Comparison of ENCODE assay signal across 25 cellular contexts in genomic region chr4:141144207-141144606, GRCh38. TPM values are rescaled to one million over a fixed set of nuclear protein-coding genes. Genes with fewer than 3 reads are reported as not detected.
"Had no signal": no experiment of that assay in that cellular context is flagged by ENCODE, and none has a peak within 500 bp of the region (broad histone marks: within the 10 kb centered on the region; RNA-seq: fewer than 3 reads in every experiment).

No MANE protein-coding gene starts in this region.

- H3K9me3 Mint-ChIP-seq: dendritic cell treated with granulocyte-macrophage colony-stimulating factor and Interleukin-4, amounts not matched to agents 40 ng/mL and 50 ng/mL, for 4 days; effector memory CD8-positive, alpha-beta T cell; endodermal cell had no signal

- H3K4me1 ChIP-seq: colonic mucosa, esophagus muscularis mucosa, esophagus squamous epithelium, foreskin keratinocyte, gastrocnemius medialis, gastroesophageal sphincter had no signal

- H3K27ac Mint-ChIP-seq: dendritic cell treated with granulocyte-macrophage colony-stimulating factor and Interleukin-4, amounts not matched to agents 40 ng/mL and 50 ng/mL, for 4 days; effector memory CD8-positive, alpha-beta T cell; endodermal cell had no signal

- ATAC-seq: effector memory CD8-positive, alpha-beta T cell; esophagus mucosa; foreskin keratinocyte; gastrocnemius medialis; gastroesophageal sphincter; heart left ventricle had no signal

- H3K36me3 ChIP-seq: colonic mucosa, esophagus muscularis mucosa, esophagus squamous epithelium, gastrocnemius medialis, gastroesophageal sphincter, heart left ventricle, heart right ventricle had no signal

- DNase-seq: colonic mucosa; cortex of kidney; dermis blood vessel endothelial cell; dorsolateral prefrontal cortex; effector CD4-positive, alpha-beta T cell; effector CD8-positive, alpha-beta T cell; effector memory CD4-positive, alpha-beta T cell; effector memory CD8-positive, alpha-beta T cell; endodermal cell; erythroblast; esophagus squamous epithelium; foreskin fibroblast; foreskin keratinocyte; foreskin melanocyte; gastrocnemius medialis; glutamatergic neuron; head of caudate nucleus; heart left ventricle; heart right ventricle had no signal

- H3K4me3 Mint-ChIP-seq: dendritic cell treated with granulocyte-macrophage colony-stimulating factor and Interleukin-4, amounts not matched to agents 40 ng/mL and 50 ng/mL, for 4 days; effector memory CD8-positive, alpha-beta T cell; endodermal cell had no signal

- H3K27me3 ChIP-seq: colonic mucosa, dorsolateral prefrontal cortex, esophagus muscularis mucosa, gastrocnemius medialis, gastroesophageal sphincter, heart left ventricle, heart right ventricle had no signal

- H3K9me3 ChIP-seq: colonic mucosa, esophagus muscularis mucosa, esophagus squamous epithelium, gastrocnemius medialis, gastroesophageal sphincter, heart left ventricle, heart right ventricle had no signal

- H3K27ac ChIP-seq: colonic mucosa, coronary artery, dorsolateral prefrontal cortex, epithelial cell of prostate, esophagus muscularis mucosa, esophagus squamous epithelium, foreskin keratinocyte, gastrocnemius medialis, gastroesophageal sphincter, heart left ventricle, heart right ventricle had no signal

- H3K4me3 ChIP-seq: colonic mucosa, coronary artery, dorsolateral prefrontal cortex, esophagus muscularis mucosa, esophagus squamous epithelium, gastrocnemius medialis, gastroesophageal sphincter, heart left ventricle, heart right ventricle had no signal

RNA-seq across cellular contexts. Expression of gene RNF150, which starts 10.9 kb away (rescaled TPM):
- total RNA-seq: foreskin keratinocyte had no signal
- polyA plus RNA-seq: foreskin keratinocyte had no signal
